In genomic region chr11:65301491-65302329, GRCh38 we compare ENCODE assay signal across 12 cellular contexts. TPM values are rescaled to one million over a fixed set of nuclear protein-coding genes. Genes with fewer than 3 reads are reported as not detected.
DNase-seq lines count a peak whose midpoint lies in the region; ATAC-seq and TF ChIP-seq lines count a peak whose summit lies in the region.
"Had no signal": no experiment of that assay in that cellular context is flagged by ENCODE, and none has a peak within 500 bp of the region (broad histone marks: within the 10 kb centered on the region; RNA-seq: fewer than 3 reads in every experiment).

No MANE protein-coding gene starts in this region.

- BruUV-seq in Caco-2 (replicated peaks; lab: Mats Ljungman, UMichigan), result no TSS peak

- CTCF ChIA-PET in Caco-2 (lab: Charles Lee), result interaction anchor here (0.8 to 1.1 kb wide), 3 partner anchors 14 to 28 kb away, joined by 3 to 10 read pairs (median 3); no protein-coding TSS in a partner anchor
- CTCF ChIA-PET in CD8-positive, alpha-beta memory T cell (lab: Charles Lee), result interaction anchor here (1.4 to 1.6 kb wide), 2 partner anchors 13 to 21 kb away, joined by 3 to 6 read pairs; partner anchors contain the start of gene CDC42EP2

- peaks cover 35% of the 10 kb centered on the region for H3K36me3 Mint-ChIP-seq in Caco-2 (ENCODE audit: insufficient read depth, unreplicated experiment)
- peaks cover 0 to 23% (median 0%) of the 10 kb centered on the region in 3 donors for H3K36me3 Mint-ChIP-seq in CD8-positive, alpha-beta memory T cell

- H3K27ac ChIP-seq in left ventricle myocardium inferior (replicated peaks), result peak overlapping the region; percentile 75
- no peak overlapping the region for H3K27ac ChIP-seq in CD8-positive, alpha-beta memory T cell (ENCODE audit: low read depth, low read length)
- H3K27ac ChIP-seq: epithelial cell of prostate, neutrophil had no signal

- H3K4me1 ChIP-seq in Caco-2 (peaks cover 55% of the 10 kb centered on the region), left ventricle myocardium inferior (peaks cover 53% of the 10 kb centered on the region)
- no peaks in the 10 kb centered on the region for H3K4me1 ChIP-seq in CD8-positive, alpha-beta memory T cell (ENCODE audit: insufficient read depth, low read length)

- intact Hi-C loops in Caco-2 (cut with micrococcal nuclease; ENCODE audit: unreplicated experiment) (no loop called here), left ventricle myocardium inferior (cut with micrococcal nuclease) (no loop called here), posterior vena cava (cut with DNase I) (no loop called here)

- TF ChIP-seq CTCF in Caco-2 (IDR thresholded peaks at IDR 0.05; ENCODE audit: insufficient read depth in 1 of 2, low read depth in 1 of 2, low read length in 1 of 2, severe bottlenecking in 1 of 2, unreplicated experiment in 1 of 2), result no peak
- no peak for TF ChIP-seq CTCF in left ventricle myocardium inferior (IDR thresholded peaks at IDR 0.05; ENCODE audit: borderline replicate concordance)

- POLR2A ChIA-PET in Caco-2 (lab: Charles Lee), result interaction anchor here (0.5 to 1.1 kb wide), 3 partner anchors 9 to 25 kb away, joined by 3 to 4 read pairs (median 3); partner anchors contain the start of gene CDC42EP2
- POLR2A ChIA-PET in CD8-positive, alpha-beta memory T cell (lab: Charles Lee), result no interaction called here

- H3K9me3 ChIP-seq in Caco-2 (no peaks in the 10 kb centered on the region), left ventricle myocardium inferior (replicated peaks) (no peaks in the 10 kb centered on the region)
- H3K9me3 ChIP-seq in CD8-positive, alpha-beta memory T cell (ENCODE audit: low read length), result no peaks in the 10 kb centered on the region
- H3K9me3 ChIP-seq: neutrophil had no signal

- peak overlapping the region; percentile 89 for H3K27ac Mint-ChIP-seq in Caco-2 (ENCODE audit: unreplicated experiment)
- H3K27ac Mint-ChIP-seq in CD8-positive, alpha-beta memory T cell, result peak overlapping the region in 2 of 8 donors; percentile 46 to 65

- H3K4me1 Mint-ChIP-seq in Caco-2 (ENCODE audit: low read depth, unreplicated experiment), result peaks cover 29% of the 10 kb centered on the region
- H3K4me1 Mint-ChIP-seq in CD8-positive, alpha-beta memory T cell, result no peaks in the 10 kb centered on the region

- H3K4me3 Mint-ChIP-seq in Caco-2 (ENCODE audit: unreplicated experiment), result peak overlapping the region; percentile 44
- no peak overlapping the region for H3K4me3 Mint-ChIP-seq in CD8-positive, alpha-beta memory T cell

- no peaks in the 10 kb centered on the region for H3K27me3 Mint-ChIP-seq in Caco-2 (ENCODE audit: insufficient read depth, unreplicated experiment)
- no peaks in the 10 kb centered on the region for H3K27me3 Mint-ChIP-seq in CD8-positive, alpha-beta memory T cell

- DNase-seq in Caco-2 (peak; percentile 73 to 77), amniotic epithelial cell (ENCODE audit: low read depth) (peak; percentile 45), left ventricle myocardium inferior (peak; percentile 78), posterior vena cava (ENCODE audit: low spot score) (peak; percentile 78), cerebellar nuclear complex (lab: John Stamatoyannopoulos, UW) (no peak)
- DNase-seq in CD8-positive, alpha-beta memory T cell, result no peak
- DNase-seq: NCI-H1105, SW 1271 had no signal

- H3K36me3 ChIP-seq in Caco-2 (ENCODE audit: control insufficient read depth, insufficient read depth, low read length) (no peaks in the 10 kb centered on the region; the same call in 1 of the 2 replicates), left ventricle myocardium inferior (no peaks in the 10 kb centered on the region)
- H3K36me3 ChIP-seq in CD8-positive, alpha-beta memory T cell (ENCODE audit: insufficient read depth, low read length), result no peaks in the 10 kb centered on the region

- no peak for ATAC-seq in HG03196 (IDR thresholded peaks at IDR 0.05; ENCODE audit: unreplicated experiment)
- ATAC-seq in HG02642 (IDR thresholded peaks at IDR 0.05; ENCODE audit: poor library complexity, unreplicated experiment), result no peak

- no peaks in the 10 kb centered on the region for H3K9me3 Mint-ChIP-seq in Caco-2 (ENCODE audit: unreplicated experiment)
- no peaks in the 10 kb centered on the region for H3K9me3 Mint-ChIP-seq in CD8-positive, alpha-beta memory T cell

- no peak overlapping the region for H3K4me3 ChIP-seq in Caco-2 (ENCODE audit: low read depth, low read length)
- peak overlapping the region; percentile 5 for H3K4me3 ChIP-seq in left ventricle myocardium inferior
- no peak overlapping the region for H3K4me3 ChIP-seq in CD8-positive, alpha-beta memory T cell (ENCODE audit: low read length)

- H3K27me3 ChIP-seq in Caco-2 (replicated peaks; ENCODE audit: control insufficient read depth, insufficient read depth, low read length) (no peaks in the 10 kb centered on the region), left ventricle myocardium inferior (ENCODE audit: low read depth) (no peaks in the 10 kb centered on the region)
- H3K27me3 ChIP-seq in CD8-positive, alpha-beta memory T cell (ENCODE audit: insufficient read depth, low read length, poor library complexity, severe bottlenecking), result no peaks in the 10 kb centered on the region
- H3K27me3 ChIP-seq: neutrophil had no signal

RNA-seq across cellular contexts. Expression of gene CDC42EP2, which starts 13.0 kb away (rescaled TPM):
- 38.0 and 40.7 TPM in 2 replicates for total RNA-seq in Caco-2 (2022)
- 11.3 TPM for total RNA-seq in left ventricle myocardium inferior
- total RNA-seq in posterior vena cava, result 10 to 100 TPM; 15.7 to 16.2 TPM
- 1 to 10 TPM in 1 of 2 experiments, under 1 TPM in 1; 0.62 to 1.0 TPM for total RNA-seq in CD8-positive, alpha-beta memory T cell
- not detected for polyA plus RNA-seq in CD8-positive, alpha-beta memory T cell

RNA-seq across cellular contexts. Expression of gene DPF2, which starts 31.9 kb away (rescaled TPM):
- total RNA-seq in Caco-2 (2022) (64.2 and 65.3 TPM in 2 replicates), left ventricle myocardium inferior (40.6 TPM), posterior vena cava (10 to 100 TPM; 38.2 to 55.6 TPM)
- 10 to 100 TPM; 65.8 to 71.9 TPM for total RNA-seq in CD8-positive, alpha-beta memory T cell
- 61.5 TPM for polyA plus RNA-seq in CD8-positive, alpha-beta memory T cell

RNA-seq across cellular contexts. Expression of gene POLA2, which starts 39.9 kb away (rescaled TPM):
- total RNA-seq in Caco-2 (2022) (23.2 and 25.3 TPM in 2 replicates), left ventricle myocardium inferior (3.8 TPM), posterior vena cava (1 to 10 TPM; 6.0 to 6.1 TPM)
- 10 to 100 TPM; 75.6 to 78.8 TPM for total RNA-seq in CD8-positive, alpha-beta memory T cell
- polyA plus RNA-seq in CD8-positive, alpha-beta memory T cell, result 11.0 TPM

RNA-seq across cellular contexts. Expression of gene TIGD3, which starts 52.8 kb away (rescaled TPM):
- 3.0 and 3.2 TPM in 2 replicates for total RNA-seq in Caco-2 (2022)
- 0.44 TPM for total RNA-seq in left ventricle myocardium inferior
- total RNA-seq in posterior vena cava, result not detected
- total RNA-seq in CD8-positive, alpha-beta memory T cell, result 1 to 10 TPM in 1 of 2 experiments, under 1 TPM in 1; 0.91 to 1.2 TPM
- polyA plus RNA-seq in CD8-positive, alpha-beta memory T cell, result 0.59 TPM

Comparison
In these comparisons a context has a peak if more than half of its experiments do, and no peak if none do; other contexts are left out.
1. DNase-seq: peak in Caco-2 (2 of 2), amniotic epithelial cell (single experiment), left ventricle myocardium inferior (single experiment) and posterior vena cava (single experiment); none in cerebellar nuclear complex (0 of 2) and CD8-positive, alpha-beta memory T cell (0 of 5).